ENCODE assay signal across 16 cellular contexts in the genomic region with DNA sequence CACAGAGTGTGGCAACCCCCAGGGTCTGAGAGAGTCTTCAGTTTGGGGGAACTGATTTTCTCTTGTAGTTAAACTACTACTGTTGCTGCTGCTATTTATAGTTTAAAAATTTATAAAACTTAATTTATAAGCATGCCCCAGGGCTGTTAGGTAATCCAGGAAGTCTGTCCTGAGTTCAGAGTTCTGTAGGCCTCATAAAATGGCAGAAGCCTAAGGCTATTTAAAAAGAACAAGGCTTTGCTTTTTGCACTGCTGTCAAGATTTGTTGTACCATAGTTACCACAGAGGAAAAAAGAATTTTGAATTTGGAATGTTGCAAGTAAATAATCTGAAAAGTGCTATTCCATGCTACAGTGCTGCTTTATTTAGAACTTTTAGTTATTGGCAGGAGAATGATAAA.
"Had no signal": no experiment of that assay in that cellular context is flagged by ENCODE, and none has a peak within 500 bp of the region (broad histone marks: within the 10 kb centered on the region; RNA-seq: fewer than 3 reads in every experiment).

No MANE protein-coding gene starts in this region.

- ATAC-seq: activated naive CD4-positive, alpha-beta T cell treated with anti-CD3 and anti-CD28 coated beads, Interleukin-2, amount 50 U/mL, for 72 hours; activated T-cell treated with anti-CD3 and anti-CD28 coated beads, Interleukin-2, amount 50 U/mL, for 72 hours; gastrocnemius medialis; heart right ventricle; left lobe of liver; natural killer cell; stimulated activated effector memory CD8-positive, alpha-beta T cell treated with anti-CD3 and anti-CD28 coated beads, Interleukin-12 subunit alpha, Interleukin-12 subunit beta, amount 100 ng/mL, for 72 hours; T-helper 17 cell had no signal

- H3K4me1 Mint-ChIP-seq: activated CD4-positive, alpha-beta T cell treated with anti-CD3 and anti-CD28 coated beads, Interleukin-2, amount 10 ng/mL, durations not matched to agents 7 days and 5 days; stimulated activated effector memory CD8-positive, alpha-beta T cell treated with anti-CD3 and anti-CD28 coated beads, Interleukin-12 subunit alpha, Interleukin-12 subunit beta, amount 100 ng/mL, for 72 hours; T-helper 17 cell had no signal

- H3K4me3 ChIP-seq: gastrocnemius medialis, heart right ventricle, uterus had no signal

- DNase-seq: activated CD4-positive, alpha-beta T cell treated with anti-CD3 and anti-CD28 coated beads, Interleukin-2, amount 10 ng/mL, durations not matched to agents 7 days and 5 days; activated CD4-positive, CD25-positive, alpha-beta regulatory T cell; activated CD8-positive, alpha-beta memory T cell treated with anti-CD3 and anti-CD28 coated beads, Interleukin-2, amount 50 U/mL, for 48 hours; activated gamma-delta T cell; activated T-cell treated with anti-CD3 and anti-CD28 coated beads, Interleukin-2, amount 50 U/mL, for 72 hours; amniotic stem cell; caudate nucleus; gastrocnemius medialis; heart right ventricle; natural killer cell; T-helper 17 cell; uterus had no signal

- H3K27me3 Mint-ChIP-seq: activated CD4-positive, alpha-beta T cell treated with anti-CD3 and anti-CD28 coated beads, Interleukin-2, amount 10 ng/mL, durations not matched to agents 7 days and 5 days; T-helper 17 cell had no signal

- H3K27ac Mint-ChIP-seq: activated CD4-positive, alpha-beta T cell treated with anti-CD3 and anti-CD28 coated beads, Interleukin-2, amount 10 ng/mL, durations not matched to agents 7 days and 5 days; activated naive CD4-positive, alpha-beta T cell treated with anti-CD3 and anti-CD28 coated beads, Interleukin-2, amount 50 U/mL, for 72 hours; activated T-cell treated with anti-CD3 and anti-CD28 coated beads, Interleukin-2, amount 50 U/mL, for 72 hours; stimulated activated effector memory CD8-positive, alpha-beta T cell treated with anti-CD3 and anti-CD28 coated beads, Interleukin-12 subunit alpha, Interleukin-12 subunit beta, amount 100 ng/mL, for 72 hours; T-helper 17 cell had no signal

- H3K9me3 Mint-ChIP-seq: activated CD4-positive, alpha-beta T cell treated with anti-CD3 and anti-CD28 coated beads, Interleukin-2, amount 10 ng/mL, durations not matched to agents 7 days and 5 days; activated naive CD4-positive, alpha-beta T cell treated with anti-CD3 and anti-CD28 coated beads, Interleukin-2, amount 50 U/mL, for 72 hours; activated T-cell treated with anti-CD3 and anti-CD28 coated beads, Interleukin-2, amount 50 U/mL, for 72 hours; natural killer cell; stimulated activated effector memory CD8-positive, alpha-beta T cell treated with anti-CD3 and anti-CD28 coated beads, Interleukin-12 subunit alpha, Interleukin-12 subunit beta, amount 100 ng/mL, for 72 hours had no signal

- H3K27ac ChIP-seq: gastrocnemius medialis, heart right ventricle, neutrophil, uterus had no signal

- H3K4me3 Mint-ChIP-seq: activated CD4-positive, alpha-beta T cell treated with anti-CD3 and anti-CD28 coated beads, Interleukin-2, amount 10 ng/mL, durations not matched to agents 7 days and 5 days; activated T-cell treated with anti-CD3 and anti-CD28 coated beads, Interleukin-2, amount 50 U/mL, for 72 hours; natural killer cell; stimulated activated effector memory CD8-positive, alpha-beta T cell treated with anti-CD3 and anti-CD28 coated beads, Interleukin-12 subunit alpha, Interleukin-12 subunit beta, amount 100 ng/mL, for 72 hours; T-helper 17 cell had no signal
